Comparison of ENCODE assay signal across 8 cellular contexts in genomic region chr12:80472912-80473500, GRCh38. TPM values are rescaled to one million over a fixed set of nuclear protein-coding genes. Genes with fewer than 3 reads are reported as not detected.
DNase-seq lines count a peak whose midpoint lies in the region; ATAC-seq and TF ChIP-seq lines count a peak whose summit lies in the region.

No MANE protein-coding gene starts in this region.

- no peaks in the 10 kb centered on the region for H3K4me1 Mint-ChIP-seq in CD4-positive, alpha-beta T cell (ENCODE audit: low read depth)

- H3K27me3 ChIP-seq in CD4-positive, alpha-beta T cell (ENCODE audit: control insufficient read depth, insufficient read depth, low read length), result no peaks in the 10 kb centered on the region

- no peaks in the 10 kb centered on the region for H3K36me3 Mint-ChIP-seq in CD4-positive, alpha-beta T cell (ENCODE audit: low read depth)

- peak; percentile 61 for ATAC-seq in HG02571 (IDR thresholded peaks at IDR 0.05; ENCODE audit: unreplicated experiment)
- no peak for ATAC-seq in GM21619 (IDR thresholded peaks at IDR 0.05; ENCODE audit: unreplicated experiment)
- no peak for ATAC-seq in CD4-positive, alpha-beta T cell (ENCODE audit: poor library complexity)

- in situ Hi-C loops in astrocyte of the cerebellum (cut with HindIII; ENCODE audit: low sequenced_read_pairs), result no loop called here

- H3K4me3 ChIP-seq in GM12864 (ENCODE audit: low read depth, low read length) (no peak overlapping the region), astrocyte of the cerebellum (ENCODE audit: low read depth, low read length) (no peak overlapping the region)

- intact Hi-C loops in CD4-positive, alpha-beta T cell (cut with DNase I, micrococcal nuclease), result no loop called here

- H3K27me3 Mint-ChIP-seq in CD4-positive, alpha-beta T cell, result no peaks in the 10 kb centered on the region

- peak; percentile 38 for DNase-seq in GM12864 (ENCODE audit: low read depth)
- DNase-seq in NCI-H2171 (lab: John Stamatoyannopoulos, UW), result peak; percentile 20
- peak; percentile 67 for DNase-seq in astrocyte of the cerebellum (ENCODE audit: low read depth)
- DNase-seq in left kidney (ENCODE audit: low read depth, low spot score), result peak; percentile 72
- DNase-seq in NK-92 (lab: John Stamatoyannopoulos, UW; ENCODE audit: unreplicated experiment), result no peak
- no peak for DNase-seq in CD4-positive, alpha-beta T cell

- H3K27ac Mint-ChIP-seq in CD4-positive, alpha-beta T cell, result no peak overlapping the region

- no peaks in the 10 kb centered on the region for H3K9me3 ChIP-seq in CD4-positive, alpha-beta T cell (ENCODE audit: control insufficient read depth, low read length)

- TF ChIP-seq CTCF in GM12864 (IDR thresholded peaks at IDR 0.05; ENCODE audit: low read depth, low read length, missing control alignments), result peak; percentile 50
- TF ChIP-seq CTCF in astrocyte of the cerebellum (IDR thresholded peaks at IDR 0.05; ENCODE audit: low read depth, low read length, missing control alignments), result peak; percentile 56
- no peak for TF ChIP-seq CTCF in CD4-positive, alpha-beta T cell (IDR thresholded peaks at IDR 0.05)

- H3K27ac ChIP-seq in CD4-positive, alpha-beta T cell (ENCODE audit: low read depth, low read length), result no peak overlapping the region

- H3K9me3 Mint-ChIP-seq in CD4-positive, alpha-beta T cell, result no peaks in the 10 kb centered on the region

- CTCF ChIA-PET in CD4-positive, alpha-beta T cell (lab: Charles Lee), result no interaction called here

- H3K4me3 Mint-ChIP-seq in CD4-positive, alpha-beta T cell, result no peak overlapping the region

- POLR2A ChIA-PET in CD4-positive, alpha-beta T cell (lab: Charles Lee), result no interaction called here

RNA-seq across cellular contexts. Expression of gene PTPRQ, which starts 29.0 kb away (rescaled TPM):
- total RNA-seq in CD4-positive, alpha-beta T cell, result not detected

Comparison
In these comparisons a context has a peak if more than half of its experiments do, and no peak if none do; other contexts are left out.
1. DNase-seq: peak in GM12864 (single experiment), NCI-H2171 (single experiment), astrocyte of the cerebellum (single experiment) and left kidney (single experiment); none in NK-92 (single experiment) and CD4-positive, alpha-beta T cell (0 of 10).